Comparison of ENCODE assay signal across 11 cellular contexts in the genomic region with DNA sequence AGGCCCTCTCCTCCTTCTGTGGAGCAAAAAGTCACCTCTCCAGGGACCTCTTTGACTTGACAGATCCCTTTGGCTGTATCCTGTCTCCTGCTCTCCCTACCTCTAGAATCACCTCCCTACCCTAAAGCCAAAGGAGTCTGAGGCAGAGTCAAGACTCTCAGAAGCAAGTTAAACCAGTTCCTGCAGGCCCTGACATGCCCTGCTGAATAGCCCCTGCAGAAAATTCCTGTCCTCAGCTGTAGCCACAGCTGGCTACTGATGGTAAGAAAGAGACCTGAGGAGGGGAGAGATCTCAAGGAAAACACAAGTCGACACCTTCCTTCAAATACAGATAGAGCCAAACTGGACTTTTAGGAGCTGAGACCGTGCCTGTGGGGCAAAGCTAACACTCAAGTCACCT. TPM values are rescaled to one million over a fixed set of nuclear protein-coding genes. Genes with fewer than 3 reads are reported as not detected.
DNase-seq lines count a peak whose midpoint lies in the region; ATAC-seq, FAIRE-seq and TF ChIP-seq lines count a peak whose summit lies in the region.
"Had no signal": no experiment of that assay in that cellular context is flagged by ENCODE, and none has a peak within 500 bp of the region (broad histone marks: within the 10 kb centered on the region; RNA-seq: fewer than 3 reads in every experiment).

No MANE protein-coding gene starts in this region.

- H3K27ac ChIP-seq in HepG2 (ENCODE audit: extremely low read length, insufficient read depth, low read length) = peak overlapping the region; percentile 69
- H3K27ac ChIP-seq in right lobe of liver = peak overlapping the region in 1 of 3 donors; percentile 39
- H3K27ac ChIP-seq in vagina = peak overlapping the region; percentile 68
- H3K27ac ChIP-seq: SJSA1 had no signal

- POLR2A ChIA-PET in HepG2 (lab: Yijun Ruan, JAX) = interaction anchor here (1.1 to 3.0 kb wide), 7 partner anchors 15 to 251 kb away, joined by 3 to 63 read pairs (median 4); a partner anchor contains a TSS

- H4K20me1 ChIP-seq in HepG2 (ENCODE audit: insufficient read depth, low read length) = no peaks in the 10 kb centered on the region

- peaks cover 49% of the 10 kb centered on the region for H3K4me1 ChIP-seq in HepG2 (ENCODE audit: insufficient read depth, low read length)
- peaks cover 0 to 10% (median 4%) of the 10 kb centered on the region in 4 donors for H3K4me1 ChIP-seq in right lobe of liver
- H3K4me1 ChIP-seq in vagina = peaks cover 42% of the 10 kb centered on the region

- H3K36me3 Mint-ChIP-seq in chondrocyte (ENCODE audit: low read depth) (no peaks in the 10 kb centered on the region), nephron progenitor cell (ENCODE audit: low read depth) (no peaks in the 10 kb centered on the region)

- H3K27me3 Mint-ChIP-seq in chondrocyte (ENCODE audit: low read depth) (no peaks in the 10 kb centered on the region), nephron progenitor cell (ENCODE audit: low read depth, poor library complexity) (peaks cover 3% of the 10 kb centered on the region)

- CTCF ChIA-PET in HepG2 (lab: Yijun Ruan, JAX; ENCODE audit: low intra/inter-chr PET ratio, low total read pairs) = no interaction called here

- peak overlapping the region; percentile 81 for H3K27ac Mint-ChIP-seq in chondrocyte (ENCODE audit: unreplicated experiment)
- H3K27ac Mint-ChIP-seq in nephron progenitor cell = peak overlapping the region; percentile 98

- TF ChIP-seq EP300 in HepG2 (IDR thresholded peaks at IDR 0.05; ENCODE audit: low read depth in 2 of 2, low read length in 2 of 2) = no peak
- no peak for TF ChIP-seq EP300 in HepG2 (CRISPR knock-in tag; IDR thresholded peaks at IDR 0.05; ENCODE audit: borderline replicate concordance)

- H3K9me3 Mint-ChIP-seq in chondrocyte (ENCODE audit: low read depth) (no peaks in the 10 kb centered on the region), nephron progenitor cell (peaks cover 3% of the 10 kb centered on the region)

- H3K79me2 ChIP-seq in HepG2 (ENCODE audit: insufficient read depth, low read length) = no peaks in the 10 kb centered on the region

- no peak for DNase-seq in HepG2 (ENCODE audit: low spot score)
- DNase-seq in right lobe of liver = no peak
- DNase-seq in chondrocyte (ENCODE audit: low spot score) = no peak
- DNase-seq in nephron progenitor cell = no peak
- DNase-seq in vagina (ENCODE audit: extremely low spot score in 2 of 2) = no peak
- DNase-seq in activated CD4-positive, alpha-beta T cell treated with anti-CD3 and anti-CD28 coated beads, Interleukin-2, amount 50 U/mL, for 4 hours = no peak
- DNase-seq: NCI-H1092, occipital lobe had no signal

- TSS peak; percentile 96 for BruUV-seq in HepG2 (replicated peaks; lab: Mats Ljungman, UMichigan)

- H3K4me3 Mint-ChIP-seq in chondrocyte (ENCODE audit: unreplicated experiment) (no peak overlapping the region), nephron progenitor cell (peak overlapping the region; percentile 10)

- no peak for TF ChIP-seq CTCF in HepG2 (CRISPR knock-in tag; IDR thresholded peaks at IDR 0.05)
- no peak for TF ChIP-seq CTCF in right lobe of liver (IDR thresholded peaks at IDR 0.05)
- TF ChIP-seq CTCF in chondrocyte (IDR thresholded peaks at IDR 0.05) = no peak
- TF ChIP-seq CTCF in nephron progenitor cell (IDR thresholded peaks at IDR 0.05) = no peak
- TF ChIP-seq CTCF in vagina (IDR thresholded peaks at IDR 0.05) = no peak

- no peak for FAIRE-seq in HepG2 (lab: Jason Lieb, UNC)

- TF ChIP-seq POLR2A in HepG2 (IDR thresholded peaks at IDR 0.05; ENCODE audit: insufficient read depth in 1 of 2, low read depth in 2 of 2, low read length in 2 of 2) = no peak
- TF ChIP-seq POLR2A in right lobe of liver (IDR thresholded peaks at IDR 0.05) = no peak
- no peak for TF ChIP-seq POLR2A in vagina (IDR thresholded peaks at IDR 0.05)

- intact Hi-C loops in HepG2 (cut with micrococcal nuclease; ENCODE audit: unreplicated experiment) = loop anchor here (5.0 kb wide), 1 partner anchor 130 kb away; no protein-coding TSS in a partner anchor
- intact Hi-C loops in right lobe of liver (cut with DNase I) = no loop called here
- intact Hi-C loops in vagina (cut with DNase I) = no loop called here

- TF ChIP-seq RAD21 in HepG2 (CRISPR knock-in tag; IDR thresholded peaks at IDR 0.05) = no peak

- H3K27me3 ChIP-seq in HepG2 (ENCODE audit: control insufficient read depth in 1 of 2, insufficient read depth in 2 of 2, low read length in 2 of 2) (no peaks in the 10 kb centered on the region), right lobe of liver (no peaks in the 10 kb centered on the region), vagina (no peaks in the 10 kb centered on the region)
- H3K27me3 ChIP-seq: SJSA1 had no signal

- H3K4me3 ChIP-seq in HepG2 (replicated peaks in 1 of 3; ENCODE audit: insufficient read depth in 1 of 3, low read depth in 2 of 3, low read length in 3 of 3) (peak overlapping the region in 2 of 3 experiments; percentile 17 to 57; a peak in 4 of 6 replicates), right lobe of liver (no peak overlapping the region), vagina (no peak overlapping the region)
- H3K4me3 ChIP-seq: SJSA1 had no signal

- WGBS in HepG2 (ENCODE audit: low lambda C conversion rate) = 29% methylated on average over 2 of the region's 2 CpGs
- 83% methylated on average over 2 of the region's 2 CpGs for WGBS in right lobe of liver (ENCODE audit: insufficient coverage, low coverage, low lambda C conversion rate, missing lambda C conversion rate)

- ATAC-seq in HepG2 = peak; percentile 3; the same call in 2 of the 3 replicates
- no peak for ATAC-seq in right lobe of liver
- ATAC-seq in HG03175 (IDR thresholded peaks at IDR 0.05; ENCODE audit: unreplicated experiment) = no peak
- ATAC-seq in GM18861 (IDR thresholded peaks at IDR 0.05; ENCODE audit: unreplicated experiment) = no peak

- H3K36me3 ChIP-seq in HepG2 (replicated peaks in 1 of 2; ENCODE audit: control insufficient read depth in 1 of 2, insufficient read depth in 2 of 2, low read length in 2 of 2) (no peaks in the 10 kb centered on the region), right lobe of liver (no peaks in the 10 kb centered on the region), vagina (no peaks in the 10 kb centered on the region)
- H3K36me3 ChIP-seq: SJSA1 had no signal

- peak overlapping the region; percentile 87 for H3K4me2 ChIP-seq in HepG2 (ENCODE audit: low read depth, low read length)

- no peaks in the 10 kb centered on the region for H3K9me3 ChIP-seq in HepG2 (ENCODE audit: low read length)
- H3K9me3 ChIP-seq in right lobe of liver = no peaks in the 10 kb centered on the region
- no peaks in the 10 kb centered on the region for H3K9me3 ChIP-seq in vagina
- H3K9me3 ChIP-seq: SJSA1 had no signal

- peak overlapping the region; percentile 48 for H3K9ac ChIP-seq in HepG2 (ENCODE audit: insufficient read depth, low read depth, low read length)

- in situ Hi-C loops in HepG2 (cut with HindIII; ENCODE audit: extremely low pct_ligation_motif_present, low pct_unique_long_range_greater_than_20kb) = no loop called here

- H3K4me1 Mint-ChIP-seq in chondrocyte (ENCODE audit: low read depth) (peaks cover 31% of the 10 kb centered on the region), nephron progenitor cell (peaks cover 38% of the 10 kb centered on the region)

- peak overlapping the region; percentile 58 for H2AFZ ChIP-seq in HepG2 (ENCODE audit: low read length)

RNA-seq across cellular contexts. Expression of a gene that starts 23.7 kb away (rescaled TPM):
- total RNA-seq in HepG2 (2016; rRNA removed; fragmentation: Illumina TruSeq; extraction: Trizol) = 17.5 and 19.0 TPM in 2 replicates
- total RNA-seq in HepG2 (2016; cell fraction: cytosol; rRNA removed; fragmentation: Illumina TruSeq; extraction: Trizol; ENCODE audit: low read depth) = 103 and 114 TPM in 2 replicates
- 17.6 and 20.6 TPM in 2 replicates for total RNA-seq in HepG2 (2016; cell fraction: insoluble cytoplasmic fraction; rRNA removed; fragmentation: Illumina TruSeq; extraction: Trizol)
- 35.5 and 36.6 TPM in 2 replicates for total RNA-seq in HepG2 (2016; cell fraction: membrane; rRNA removed; fragmentation: Illumina TruSeq; extraction: Trizol)
- 24.8 and 27.8 TPM in 2 replicates for total RNA-seq in HepG2 (2016; cell fraction: nucleus; rRNA removed; fragmentation: Illumina TruSeq; extraction: Trizol)
- polyA plus RNA-seq in HepG2 (2011; rRNA removed) = 22.0 and 26.0 TPM in 2 replicates
- 11.3 and 13.3 TPM in 2 replicates for polyA plus RNA-seq in HepG2 (2011; cell fraction: cytosol; rRNA removed)
- polyA plus RNA-seq in HepG2 (2011; cell fraction: nucleus; rRNA removed) = 50.5 and 59.2 TPM in 2 replicates
- polyA plus RNA-seq in HepG2 (2012) = 21.5 and 21.8 TPM in 2 replicates
- 5.2 and 6.0 TPM in 2 replicates for polyA plus RNA-seq in HepG2 (2016; cell fraction: cytosol; fragmentation: Illumina TruSeq; extraction: Trizol; ENCODE audit: low read depth)
- 28.5 and 33.4 TPM in 2 replicates for polyA plus RNA-seq in HepG2 (2016; cell fraction: insoluble cytoplasmic fraction; fragmentation: Illumina TruSeq; extraction: Trizol; ENCODE audit: low read depth)
- polyA plus RNA-seq in HepG2 (2016; cell fraction: membrane; fragmentation: Illumina TruSeq; extraction: Trizol; ENCODE audit: low read depth) = 12.7 and 15.4 TPM in 2 replicates
- polyA plus RNA-seq in HepG2 (2016; cell fraction: nucleus; fragmentation: Illumina TruSeq; extraction: Trizol; ENCODE audit: insufficient read depth, low read depth) = 48.2 and 52.4 TPM in 2 replicates
- 27.0 and 46.4 TPM in 2 replicates for polyA minus RNA-seq in HepG2 (2011; rRNA and poly(A)+ RNA removed; ENCODE audit: low replicate concordance)
- 14.0 and 16.6 TPM in 2 replicates for polyA minus RNA-seq in HepG2 (2011; cell fraction: cytosol; rRNA and poly(A)+ RNA removed)
- polyA minus RNA-seq in HepG2 (2011; cell fraction: nucleus; rRNA and poly(A)+ RNA removed) = 32.4 and 34.8 TPM in 2 replicates
- total RNA-seq in right lobe of liver = 10 to 100 TPM in 5 of 6 experiments, 1 to 10 TPM in 1; 9.5 to 15.9 (median 11.4) TPM
- total RNA-seq in chondrocyte = 53.9 to 63.0 TPM (median 56.3 TPM) in 3 replicates
- total RNA-seq in vagina = 24.6 TPM

RNA-seq across cellular contexts. Expression of a gene that starts 54.1 kb away (rescaled TPM):
- total RNA-seq in HepG2 (2016; rRNA removed; fragmentation: Illumina TruSeq; extraction: Trizol) (26.8 and 36.6 TPM in 2 replicates), right lobe of liver (10 to 100 TPM; 14.9 to 21.0 (median 17.5) TPM), chondrocyte (24.4 to 29.6 TPM (median 26.5 TPM) in 3 replicates), vagina (31.2 TPM)
- total RNA-seq in HepG2 (2016; cell fraction: cytosol; rRNA removed; fragmentation: Illumina TruSeq; extraction: Trizol; ENCODE audit: low read depth) = 5.5 and 5.9 TPM in 2 replicates
- 26.7 and 35.4 TPM in 2 replicates for total RNA-seq in HepG2 (2016; cell fraction: insoluble cytoplasmic fraction; rRNA removed; fragmentation: Illumina TruSeq; extraction: Trizol)
- 22.9 and 23.0 TPM in 2 replicates for total RNA-seq in HepG2 (2016; cell fraction: membrane; rRNA removed; fragmentation: Illumina TruSeq; extraction: Trizol)
- total RNA-seq in HepG2 (2016; cell fraction: nucleus; rRNA removed; fragmentation: Illumina TruSeq; extraction: Trizol) = 17.6 and 18.2 TPM in 2 replicates
- 37.4 and 38.8 TPM in 2 replicates for polyA plus RNA-seq in HepG2 (2011; rRNA removed)
- 24.7 and 32.7 TPM in 2 replicates for polyA plus RNA-seq in HepG2 (2011; cell fraction: cytosol; rRNA removed)
- 15.0 and 20.8 TPM in 2 replicates for polyA plus RNA-seq in HepG2 (2011; cell fraction: nucleus; rRNA removed)
- 24.8 and 25.9 TPM in 2 replicates for polyA plus RNA-seq in HepG2 (2012)
- 2.7 and 3.0 TPM in 2 replicates for polyA plus RNA-seq in HepG2 (2016; cell fraction: cytosol; fragmentation: Illumina TruSeq; extraction: Trizol; ENCODE audit: low read depth)
- 47.0 and 48.8 TPM in 2 replicates for polyA plus RNA-seq in HepG2 (2016; cell fraction: insoluble cytoplasmic fraction; fragmentation: Illumina TruSeq; extraction: Trizol; ENCODE audit: low read depth)
- 14.1 and 14.3 TPM in 2 replicates for polyA plus RNA-seq in HepG2 (2016; cell fraction: membrane; fragmentation: Illumina TruSeq; extraction: Trizol; ENCODE audit: low read depth)
- 24.1 and 24.6 TPM in 2 replicates for polyA plus RNA-seq in HepG2 (2016; cell fraction: nucleus; fragmentation: Illumina TruSeq; extraction: Trizol; ENCODE audit: insufficient read depth, low read depth)
- 59.5 and 125 TPM in 2 replicates for polyA minus RNA-seq in HepG2 (2011; rRNA and poly(A)+ RNA removed; ENCODE audit: low replicate concordance)
- 19.9 and 21.3 TPM in 2 replicates for polyA minus RNA-seq in HepG2 (2011; cell fraction: cytosol; rRNA and poly(A)+ RNA removed)
- polyA minus RNA-seq in HepG2 (2011; cell fraction: nucleus; rRNA and poly(A)+ RNA removed) = 24.5 and 30.1 TPM in 2 replicates

Comparison
In these comparisons a context has a peak if more than half of its experiments do, and no peak if none do; other contexts are left out.
1. H3K4me3 ChIP-seq: peak in HepG2 (2 of 3); none in right lobe of liver (0 of 3) and vagina (0 of 2).